ENCODE assay signal across 9 cellular contexts in genomic region chr11:1834132-1834610, GRCh38. TPM values are rescaled to one million over a fixed set of nuclear protein-coding genes. Genes with fewer than 3 reads are reported as not detected.
A peak's percentile ranks its signal among the peaks of the same experiment; 100 is the strongest.
DNase-seq lines count a peak whose midpoint lies in the region; ATAC-seq and TF ChIP-seq lines count a peak whose summit lies in the region.
"Had no signal": no experiment of that assay in that cellular context is flagged by ENCODE, and none has a peak within 500 bp of the region (broad histone marks: within the 10 kb centered on the region; RNA-seq: fewer than 3 reads in every experiment).

No MANE protein-coding gene starts in this region.

- H3K9ac ChIP-seq in smooth muscle cell (ENCODE audit: low read depth): no peak overlapping the region

- H4K20me1 ChIP-seq in hepatocyte (ENCODE audit: insufficient read depth, poor library complexity, severe bottlenecking) (no peaks in the 10 kb centered on the region), smooth muscle cell (ENCODE audit: low read depth) (no peaks in the 10 kb centered on the region)

- no peak overlapping the region for H3K4me3 ChIP-seq in hepatocyte
- H3K4me3 ChIP-seq in smooth muscle cell: no peak overlapping the region

- peaks cover 3% of the 10 kb centered on the region for H3K79me2 ChIP-seq in hepatocyte
- H3K79me2 ChIP-seq in smooth muscle cell (ENCODE audit: low read depth): no peaks in the 10 kb centered on the region

- H3K36me3 ChIP-seq in hepatocyte (replicated peaks; ENCODE audit: insufficient read depth, low read depth) (no peaks in the 10 kb centered on the region), smooth muscle cell (ENCODE audit: low read depth) (no peaks in the 10 kb centered on the region)

- peak overlapping the region; percentile 41 for H3K4me2 ChIP-seq in hepatocyte
- H3K4me2 ChIP-seq in smooth muscle cell: no peak overlapping the region

- H3K27me3 ChIP-seq in hepatocyte (no peaks in the 10 kb centered on the region), smooth muscle cell (ENCODE audit: low read depth) (no peaks in the 10 kb centered on the region)

- H2AFZ ChIP-seq in hepatocyte (no peak overlapping the region), smooth muscle cell (ENCODE audit: low read depth) (no peak overlapping the region)

- H3K4me3 Mint-ChIP-seq in nephron progenitor cell: no peak overlapping the region

- whole genome bisulfite sequencing in hepatocyte (ENCODE audit: low lambda C conversion rate, missing lambda C conversion rate): 61% methylated on average over 13 of the region's 13 CpGs
- 77% methylated on average over 11 of the region's 13 CpGs for WGBS in smooth muscle cell (ENCODE audit: low lambda C conversion rate)

- no peaks in the 10 kb centered on the region for H3F3A ChIP-seq in smooth muscle cell (ENCODE audit: low read depth)

- H3K27ac ChIP-seq in hepatocyte (peak overlapping the region; percentile 100), smooth muscle cell (ENCODE audit: low read depth) (peak overlapping the region; percentile 66)

- no peaks in the 10 kb centered on the region for H3K36me3 Mint-ChIP-seq in nephron progenitor cell (ENCODE audit: low read depth)

- peaks cover 15% of the 10 kb centered on the region for H3K4me1 Mint-ChIP-seq in nephron progenitor cell

- peak; percentile 78 for DNase-seq in NCI-H2196 treated with DMSO at 0.1 percent for 48 hours (lab: John Stamatoyannopoulos, UW; ENCODE audit: unreplicated experiment)
- DNase-seq in hepatocyte (ENCODE audit: low spot score): peak; percentile 92
- no peak for DNase-seq in smooth muscle cell (lab: John Stamatoyannopoulos, UW; ENCODE audit: unreplicated experiment)
- no peak for DNase-seq in nephron progenitor cell
- no peak for DNase-seq in nucleus accumbens (lab: John Stamatoyannopoulos, UW)
- DNase-seq: activated CD4-positive, alpha-beta T cell treated with anti-CD3 and anti-CD28 coated beads for 4 hours; activated naive CD4-positive, alpha-beta T cell treated with Interleukin-2 at 50 U/mL for 16 hours had no signal

- no peak overlapping the region for H3K27ac Mint-ChIP-seq in nephron progenitor cell

- ATAC-seq in HG03469 (IDR thresholded peaks at IDR 0.05; ENCODE audit: unreplicated experiment): no peak

- peaks cover 20% of the 10 kb centered on the region for H3K27me3 Mint-ChIP-seq in nephron progenitor cell (ENCODE audit: low read depth, poor library complexity)

- H3K9me2 ChIP-seq in hepatocyte (replicated peaks; ENCODE audit: insufficient read depth): no peaks in the 10 kb centered on the region

- no peaks in the 10 kb centered on the region for H3K9me3 ChIP-seq in hepatocyte (ENCODE audit: low read depth)
- H3K9me3 ChIP-seq in smooth muscle cell (replicated peaks; ENCODE audit: low read depth): no peaks in the 10 kb centered on the region

- peaks cover 69% of the 10 kb centered on the region for H3K4me1 ChIP-seq in hepatocyte (ENCODE audit: insufficient read depth)
- peaks cover 16% of the 10 kb centered on the region for H3K4me1 ChIP-seq in smooth muscle cell (ENCODE audit: low read depth)

- H3K9me3 Mint-ChIP-seq in nephron progenitor cell: no peaks in the 10 kb centered on the region

- TF ChIP-seq CTCF in hepatocyte (IDR thresholded peaks at IDR 0.05; ENCODE audit: poor library complexity) (no peak), smooth muscle cell (IDR thresholded peaks at IDR 0.05; ENCODE audit: borderline replicate concordance, insufficient read depth, poor library complexity, severe bottlenecking) (no peak), nephron progenitor cell (IDR thresholded peaks at IDR 0.05) (no peak)

RNA-seq across cellular contexts. Expression of gene SYT8, which starts 0.6 kb away (rescaled TPM):
- 2.6 and 6.3 TPM in 2 replicates for total RNA-seq in hepatocyte
- 29.2 and 42.1 TPM in 2 replicates for polyA plus RNA-seq in hepatocyte
- total RNA-seq in smooth muscle cell: 0.13 TPM in 1 of 2 replicates, not detected in the other
- polyA plus RNA-seq in smooth muscle cell: 1.4 and 2.0 TPM in 2 replicates
- total RNA-seq: lung microvascular endothelial cell had no signal

RNA-seq across cellular contexts. Expression of gene TNNI2, which starts 4.6 kb away (rescaled TPM):
- total RNA-seq in hepatocyte (0.73 and 2.4 TPM in 2 replicates), smooth muscle cell (0.94 TPM in 1 of 2 replicates, not detected in the other)
- polyA plus RNA-seq in hepatocyte (5.5 and 10.9 TPM in 2 replicates), smooth muscle cell (0.74 and 1.2 TPM in 2 replicates)
- total RNA-seq: lung microvascular endothelial cell had no signal

RNA-seq across cellular contexts. Expression of gene LSP1, which starts 18.7 kb away (rescaled TPM):
- total RNA-seq in hepatocyte: 27.1 and 29.9 TPM in 2 replicates
- polyA plus RNA-seq in hepatocyte: 41.4 and 47.0 TPM in 2 replicates
- total RNA-seq in smooth muscle cell: 1.7 and 2.1 TPM in 2 replicates
- 8.7 and 13.7 TPM in 2 replicates for polyA plus RNA-seq in smooth muscle cell
- total RNA-seq: lung microvascular endothelial cell had no signal

RNA-seq across cellular contexts. Expression of gene PRR33, which starts 57.5 kb away (rescaled TPM):
- total RNA-seq in hepatocyte (not detected in 2 replicates), smooth muscle cell (not detected in 2 replicates)
- polyA plus RNA-seq in hepatocyte (0.29 and 0.47 TPM in 2 replicates), smooth muscle cell (not detected in 2 replicates)
- total RNA-seq: lung microvascular endothelial cell had no signal

Comparison
In these comparisons a context has a peak if more than half of its experiments do, and no peak if none do; other contexts are left out.
1. DNase-seq: peak in NCI-H2196 treated with DMSO at 0.1 percent for 48 hours (single experiment) and hepatocyte (single experiment); none in smooth muscle cell (single experiment), nephron progenitor cell (single experiment) and nucleus accumbens (0 of 56).